15 cellular contexts compared by ENCODE assay signal in the genomic region with DNA sequence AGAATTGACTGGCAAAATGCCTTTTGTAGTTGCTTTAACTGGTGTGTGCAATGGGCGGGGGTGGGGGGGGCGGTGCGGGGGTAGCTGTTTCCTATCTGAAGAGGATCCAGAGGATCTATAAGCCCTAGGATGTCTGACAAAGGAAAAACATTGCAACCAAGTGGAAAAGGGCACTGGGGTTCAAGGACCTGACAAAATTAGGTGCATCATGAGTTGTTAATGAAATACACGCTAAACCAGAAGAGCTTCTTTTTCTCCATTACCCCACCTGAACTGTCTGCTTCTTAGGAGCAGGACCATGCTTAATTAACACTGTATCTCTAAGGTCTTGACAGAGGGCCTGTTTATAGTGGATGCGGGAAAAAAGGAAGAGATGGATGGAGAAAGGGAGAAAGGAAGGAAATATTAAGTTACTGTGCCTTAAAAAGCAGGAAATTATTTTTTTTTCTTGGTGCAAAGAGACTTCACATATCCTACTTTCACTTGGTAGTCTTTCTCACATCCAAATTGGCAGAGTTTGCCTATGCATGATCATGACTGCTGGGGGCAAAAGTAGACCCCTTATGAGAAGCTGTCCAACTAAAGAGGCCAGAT. TPM values are rescaled to one million over a fixed set of nuclear protein-coding genes. Genes with fewer than 3 reads are reported as not detected.
DNase-seq lines count a peak whose midpoint lies in the region; ATAC-seq and TF ChIP-seq lines count a peak whose summit lies in the region.
"Had no signal": no experiment of that assay in that cellular context is flagged by ENCODE, and none has a peak within 500 bp of the region (broad histone marks: within the 10 kb centered on the region; RNA-seq: fewer than 3 reads in every experiment).

No MANE protein-coding gene starts in this region.

- H3K27ac Mint-ChIP-seq in nephron: peak overlapping the region in 2 of 3 experiments; percentile 32 to 57
- H3K27ac Mint-ChIP-seq in activated CD8-positive, alpha-beta memory T cell treated with anti-CD3 and anti-CD28 coated beads, Interleukin-2, amount 10 ng/mL, durations not matched to agents 7 days and 5 days: no peak overlapping the region

- H3K27ac ChIP-seq in heart right ventricle (peak overlapping the region; percentile 25 to 97 (median 94)), right cardiac atrium (ENCODE audit: low read length) (no peak overlapping the region), colonic mucosa (peak overlapping the region; percentile 92)

- peaks cover 68% of the 10 kb centered on the region for H3K4me1 Mint-ChIP-seq in nephron
- peaks cover 9% of the 10 kb centered on the region for H3K4me1 Mint-ChIP-seq in activated CD8-positive, alpha-beta memory T cell treated with anti-CD3 and anti-CD28 coated beads, Interleukin-2, amount 10 ng/mL, durations not matched to agents 7 days and 5 days

- H3K9me3 Mint-ChIP-seq in nephron: no peaks in the 10 kb centered on the region
- no peaks in the 10 kb centered on the region for H3K9me3 Mint-ChIP-seq in activated CD8-positive, alpha-beta memory T cell treated with anti-CD3 and anti-CD28 coated beads, Interleukin-2, amount 10 ng/mL, durations not matched to agents 7 days and 5 days (ENCODE audit: low read depth)

- peaks cover 26% of the 10 kb centered on the region for H3K36me3 Mint-ChIP-seq in nephron (ENCODE audit: low read depth)
- H3K36me3 Mint-ChIP-seq in activated CD8-positive, alpha-beta memory T cell treated with anti-CD3 and anti-CD28 coated beads, Interleukin-2, amount 10 ng/mL, durations not matched to agents 7 days and 5 days: no peaks in the 10 kb centered on the region

- TF ChIP-seq CTCF in heart right ventricle (IDR thresholded peaks at IDR 0.05): no peak
- no peak for TF ChIP-seq CTCF in colonic mucosa (IDR thresholded peaks at IDR 0.05)
- no peak for TF ChIP-seq CTCF in nephron (IDR thresholded peaks at IDR 0.05; ENCODE audit: unreplicated experiment in 3 of 3)

- ATAC-seq in heart right ventricle: no peak
- no peak for ATAC-seq in right cardiac atrium
- no peak for ATAC-seq in activated CD8-positive, alpha-beta memory T cell treated with anti-CD3 and anti-CD28 coated beads, Interleukin-2, amount 10 ng/mL, durations not matched to agents 7 days and 5 days

- H3K27me3 Mint-ChIP-seq in nephron (ENCODE audit: low read depth): peaks cover 3% of the 10 kb centered on the region
- H3K27me3 Mint-ChIP-seq in activated CD8-positive, alpha-beta memory T cell treated with anti-CD3 and anti-CD28 coated beads, Interleukin-2, amount 10 ng/mL, durations not matched to agents 7 days and 5 days: peaks cover 50% of the 10 kb centered on the region

- H3K36me3 ChIP-seq in heart right ventricle: no peaks in the 10 kb centered on the region
- H3K36me3 ChIP-seq in colonic mucosa: no peaks in the 10 kb centered on the region

- peaks cover 0 to 73% (median 63%) of the 10 kb centered on the region in 9 donors for H3K4me1 ChIP-seq in heart right ventricle
- no peaks in the 10 kb centered on the region for H3K4me1 ChIP-seq in right cardiac atrium (ENCODE audit: control insufficient read depth, insufficient read depth, low read length)
- peaks cover 10% of the 10 kb centered on the region for H3K4me1 ChIP-seq in colonic mucosa

- H3K4me3 Mint-ChIP-seq in nephron: peak overlapping the region; percentile 67 to 77 (median 74)
- H3K4me3 Mint-ChIP-seq in activated CD8-positive, alpha-beta memory T cell treated with anti-CD3 and anti-CD28 coated beads, Interleukin-2, amount 10 ng/mL, durations not matched to agents 7 days and 5 days: no peak overlapping the region

- CTCF ChIA-PET in activated CD8-positive, alpha-beta memory T cell treated with anti-CD3 and anti-CD28 coated beads, Interleukin-2, amount 10 ng/mL, durations not matched to agents 7 days and 5 days (lab: Charles Lee): no interaction called here

- H3K27me3 ChIP-seq in heart right ventricle (peaks cover 0 to 36% (median 0%) of the 10 kb centered on the region in 7 donors), right cardiac atrium (ENCODE audit: control insufficient read depth, insufficient read depth) (no peaks in the 10 kb centered on the region), colonic mucosa (no peaks in the 10 kb centered on the region)

- intact Hi-C loops in heart right ventricle (cut with DNase I): loop anchor here in 5 of 10 donors (10.0 kb wide), 4 partner anchors 58 to 678 kb away; no protein-coding TSS in a partner anchor
- intact Hi-C loops in right cardiac atrium (cut with DNase I): no loop called here
- intact Hi-C loops in colonic mucosa (cut with DNase I): no loop called here

- WGBS in heart right ventricle, 2 donors: 30% methylated on average over 5 of the region's 5 CpGs
- WGBS in right cardiac atrium: 45% methylated on average over 5 of the region's 5 CpGs

- DNase-seq in heart right ventricle: no peak
- no peak for DNase-seq in right cardiac atrium
- DNase-seq in colonic mucosa: no peak
- no peak for DNase-seq in DMS79 treated with DMSO at 0.1 percent for 48 hours (lab: John Stamatoyannopoulos, UW)
- DNase-seq in NCI-H2029 treated with DMSO at 0.1 percent for 48 hours (lab: John Stamatoyannopoulos, UW): no peak
- no peak for DNase-seq in activated CD8-positive, alpha-beta memory T cell treated with anti-CD3 and anti-CD28 coated beads, Interleukin-2, amount 10 ng/mL, durations not matched to agents 7 days and 5 days
- no peak for DNase-seq in NAMALWA (ENCODE audit: low spot score)
- DNase-seq: activated CD4-positive, alpha-beta T cell treated with anti-CD3 and anti-CD28 coated beads, Interleukin-2, amount 50 U/mL, for 48 hours; activated naive CD4-positive, alpha-beta T cell treated with Interleukin-2 at 50 U/mL for 16 hours; DMS53; KBM-7; OCI-M1; T-helper 2 cell had no signal

- H3K4me3 ChIP-seq in heart right ventricle: peak overlapping the region in 5 of 10 donors; percentile 7 to 73 (median 9)
- H3K4me3 ChIP-seq in right cardiac atrium (ENCODE audit: low read length): no peak overlapping the region
- no peak overlapping the region for H3K4me3 ChIP-seq in colonic mucosa
- H3K4me3 ChIP-seq: lung had no signal

- H3K9ac ChIP-seq in colonic mucosa (ENCODE audit: low read depth in 2 of 2, low read length in 2 of 2): no peak overlapping the region

- H3K9me3 ChIP-seq in heart right ventricle: no peaks in the 10 kb centered on the region
- no peaks in the 10 kb centered on the region for H3K9me3 ChIP-seq in right cardiac atrium (ENCODE audit: control insufficient read depth, low read length)
- no peaks in the 10 kb centered on the region for H3K9me3 ChIP-seq in colonic mucosa

RNA-seq across cellular contexts. Expression of a gene that starts 4.7 kb away (rescaled TPM):
- 10 to 100 TPM; 20.7 to 74.3 (median 41.0) TPM for total RNA-seq in heart right ventricle
- 10 to 100 TPM; 15.4 to 22.3 TPM for polyA plus RNA-seq in heart right ventricle
- 10 to 100 TPM in 3 of 4 donors, 1 to 10 TPM in 1; 9.1 to 32.7 (median 16.1) TPM for total RNA-seq in right cardiac atrium
- polyA plus RNA-seq in right cardiac atrium: 16.4 TPM
- total RNA-seq in colonic mucosa: 10 to 100 TPM; 26.8 to 57.1 TPM
- total RNA-seq in activated CD8-positive, alpha-beta memory T cell treated with anti-CD3 and anti-CD28 coated beads, Interleukin-2, amount 10 ng/mL, durations not matched to agents 7 days and 5 days: not detected

Comparison
In these comparisons a context has a peak if more than half of its experiments do, and no peak if none do; other contexts are left out.
1. RNA of a gene that starts 4.7 kb away (total RNA-seq): 26.8 to 57.1 TPM in colonic mucosa, 20.7 to 74.3 TPM in heart right ventricle and 9.1 to 32.7 TPM in right cardiac atrium; not detected in activated CD8-positive, alpha-beta memory T cell treated with anti-CD3 and anti-CD28 coated beads, Interleukin-2, amount 10 ng/mL, durations not matched to agents 7 days and 5 days; every median in the first group is over 10 times any median in the second.